Comparison of ENCODE assay signal across 8 cellular contexts in genomic region chr11:18394300-18394927, GRCh38. TPM values are rescaled to one million over a fixed set of nuclear protein-coding genes. Genes with fewer than 3 reads are reported as not detected.
DNase-seq lines count a peak whose midpoint lies in the region; ATAC-seq and TF ChIP-seq lines count a peak whose summit lies in the region.

Gene LDHA (plus strand): TSS chr11:18394563. CDS start chr11:18396843, 2,280 bp downstream.

- peaks cover 10% of the 10 kb centered on the region for H4K20me1 ChIP-seq in OCI-LY1 (ENCODE audit: insufficient read depth, low read length)

- no peaks in the 10 kb centered on the region for H3K9me2 ChIP-seq in OCI-LY1 (ENCODE audit: low read depth, low read length)

- no peaks in the 10 kb centered on the region for H3K27me3 ChIP-seq in OCI-LY1 (ENCODE audit: insufficient read depth, low read length)

- H3K4me3 Mint-ChIP-seq in endothelial cell (ENCODE audit: unreplicated experiment) = peak within 1 kb of the TSS; percentile 91

- H3K27ac Mint-ChIP-seq in endothelial cell (ENCODE audit: unreplicated experiment) = no peak within 1 kb of the TSS

- DNase-seq in D341Med (ENCODE audit: low spot score) (peak; percentile 97), HuH-7 (ENCODE audit: low spot score) (peak; percentile 77), endothelial cell (ENCODE audit: low spot score) (peak; percentile 70), midbrain (lab: John Stamatoyannopoulos, UW) (peak; percentile 91)
- DNase-seq in activated CD8-positive, alpha-beta memory T cell treated with anti-CD3 and anti-CD28 coated beads, Interleukin-2, amount 50 U/mL, for 4 hours = peak; percentile 100
- peak; percentile 99 for DNase-seq in stimulated activated CD8-positive, alpha-beta memory T cell treated with anti-CD3 and anti-CD28 coated beads, Interleukin-15, amount 100 ng/mL, for 48 hours (ENCODE audit: low read depth in 2 of 2)

- peaks cover 6% of the 10 kb centered on the region for H3K4me1 Mint-ChIP-seq in endothelial cell (ENCODE audit: unreplicated experiment)

- peaks cover 7% of the 10 kb centered on the region for H3K36me3 Mint-ChIP-seq in endothelial cell (ENCODE audit: low read depth, unreplicated experiment)

- H3K36me3 ChIP-seq in OCI-LY1 (ENCODE audit: insufficient read depth, low read length) = peaks cover 47% of the 10 kb centered on the region

- H3K4me2 ChIP-seq in OCI-LY1 (ENCODE audit: low read length) = peak within 1 kb of the TSS; percentile 90

- peak within 1 kb of the TSS; percentile 42 for H2AFZ ChIP-seq in OCI-LY1 (ENCODE audit: low read length)

- H3K9me3 Mint-ChIP-seq in endothelial cell (ENCODE audit: unreplicated experiment) = no peaks in the 10 kb centered on the region

- H3K9me3 ChIP-seq in OCI-LY1 (ENCODE audit: low read length) = no peaks in the 10 kb centered on the region

- H3K27ac ChIP-seq in OCI-LY1 (ENCODE audit: low read depth, low read length, poor library complexity, severe bottlenecking) = peak within 1 kb of the TSS; percentile 86

- H3K27me3 Mint-ChIP-seq in endothelial cell (ENCODE audit: unreplicated experiment) = peaks cover 7% of the 10 kb centered on the region

- H3K9ac ChIP-seq in OCI-LY1 (ENCODE audit: low read length) = peak within 1 kb of the TSS; percentile 96

- TF ChIP-seq CTCF in OCI-LY1 (IDR thresholded peaks at IDR 0.05; ENCODE audit: low read length) = no peak
- no peak for TF ChIP-seq CTCF in endothelial cell (IDR thresholded peaks at IDR 0.05; ENCODE audit: unreplicated experiment)

- H3K4me3 ChIP-seq in OCI-LY1 (ENCODE audit: low read depth, low read length, poor library complexity, severe bottlenecking) = peak within 1 kb of the TSS; percentile 98

- H3K4me1 ChIP-seq in OCI-LY1 (ENCODE audit: insufficient read depth, low read length, severe bottlenecking) = peaks cover 18% of the 10 kb centered on the region

- peak; percentile 62 for ATAC-seq in GM21515 (IDR thresholded peaks at IDR 0.05; ENCODE audit: unreplicated experiment)

- peaks cover 31% of the 10 kb centered on the region for H3K79me2 ChIP-seq in OCI-LY1 (ENCODE audit: insufficient read depth, low read length)

- no peaks in the 10 kb centered on the region for H3F3A ChIP-seq in OCI-LY1 (ENCODE audit: insufficient read depth, low read length)

RNA-seq across cellular contexts. Expression of gene LDHA, which starts in this region (rescaled TPM):
- 74.0 TPM for total RNA-seq in endothelial cell (ENCODE audit: unreplicated experiment)

Comparison
In these comparisons a context has a peak if more than half of its experiments do, and no peak if none do; other contexts are left out.
1. Peak in every context shown above with its lines: DNase-seq, ATAC-seq, H3K4me3 ChIP-seq and H3K27ac ChIP-seq.